ENCODE assay signal across 16 cellular contexts in the genomic region with DNA sequence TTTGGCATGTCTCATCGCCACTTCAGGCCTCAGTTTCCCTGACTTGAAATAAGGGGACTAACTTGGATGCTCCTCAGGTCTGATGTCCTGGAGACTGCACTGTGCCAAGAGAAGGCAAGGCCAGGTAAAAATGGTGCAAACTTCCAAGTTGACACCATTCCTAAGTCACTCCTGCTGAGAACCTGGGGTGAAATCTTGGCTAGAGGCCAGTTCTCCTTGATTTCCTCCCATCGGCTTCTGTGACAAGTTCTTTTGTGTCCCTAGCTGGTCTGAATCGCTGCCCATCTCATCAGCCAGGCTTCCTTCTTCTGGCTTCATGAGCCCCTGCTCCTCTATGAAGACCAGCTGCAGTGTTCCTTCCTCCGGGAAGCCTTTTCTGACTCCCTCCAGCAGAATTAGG. TPM values are rescaled to one million over a fixed set of nuclear protein-coding genes. Genes with fewer than 3 reads are reported as not detected.
DNase-seq lines count a peak whose midpoint lies in the region; ATAC-seq and TF ChIP-seq lines count a peak whose summit lies in the region.
"Had no signal": no experiment of that assay in that cellular context is flagged by ENCODE, and none has a peak within 500 bp of the region (broad histone marks: within the 10 kb centered on the region; RNA-seq: fewer than 3 reads in every experiment).

No MANE protein-coding gene starts in this region.

- H3F3A ChIP-seq in OCI-LY1 (ENCODE audit: insufficient read depth, low read length), result no peaks in the 10 kb centered on the region

- H3K9ac ChIP-seq in OCI-LY1 (ENCODE audit: low read length), result no peak overlapping the region; the same call in 1 of the 2 replicates
- no peak overlapping the region for H3K9ac ChIP-seq in mesendoderm (ENCODE audit: low read length)

- ATAC-seq in stimulated activated naive CD8-positive, alpha-beta T cell treated with anti-CD3 and anti-CD28 coated beads, Interleukin-15, Interleukin-2, amounts not matched to agents 100 U/mL and 50 U/mL, for 24 hours, result no peak
- ATAC-seq: A549, GM23338 had no signal

- H3K9me3 ChIP-seq in OCI-LY1 (ENCODE audit: low read length), result no peaks in the 10 kb centered on the region
- H3K9me3 ChIP-seq: A549, SJSA1 had no signal

- H3K4me1 ChIP-seq in OCI-LY1 (ENCODE audit: insufficient read depth, low read length, severe bottlenecking) (peaks cover 54% of the 10 kb centered on the region), mesendoderm (ENCODE audit: control insufficient read depth, low read depth, low read length) (peaks cover 3% of the 10 kb centered on the region)
- H3K4me1 ChIP-seq: A549, SJSA1 had no signal

- no peaks in the 10 kb centered on the region for H3K9me3 Mint-ChIP-seq in stimulated activated naive CD8-positive, alpha-beta T cell treated with anti-CD3 and anti-CD28 coated beads, Interleukin-15, Interleukin-2, amounts not matched to agents 100 ng/mL and 50 ng/mL, for 24 hours
- H3K9me3 Mint-ChIP-seq: CD14-positive monocyte, GM23338 had no signal

- H3K79me2 ChIP-seq in OCI-LY1 (ENCODE audit: insufficient read depth, low read length) (no peaks in the 10 kb centered on the region), mesendoderm (ENCODE audit: control insufficient read depth, insufficient read depth, low read length) (no peaks in the 10 kb centered on the region)

- H3K27me3 ChIP-seq in OCI-LY1 (ENCODE audit: insufficient read depth, low read length) (no peaks in the 10 kb centered on the region), mesendoderm (ENCODE audit: insufficient read depth, low read length, poor library complexity) (no peaks in the 10 kb centered on the region)
- H3K27me3 ChIP-seq: SJSA1 had no signal

- H3K56ac ChIP-seq in mesendoderm (ENCODE audit: low read length), result peak overlapping the region; percentile 62

- WGBS in mesendoderm (ENCODE audit: extremely low coverage, insufficient coverage, low lambda C conversion rate), result no CpG with 5 or more reads among the region's 4 CpGs

- H3K9me2 ChIP-seq in OCI-LY1 (ENCODE audit: low read depth, low read length), result no peaks in the 10 kb centered on the region

- H3K23ac ChIP-seq in mesendoderm (ENCODE audit: low read length), result no peak overlapping the region

- no peak overlapping the region for H2BK15ac ChIP-seq in mesendoderm (replicated peaks; ENCODE audit: low read depth)

- no peaks in the 10 kb centered on the region for H3K36me3 Mint-ChIP-seq in stimulated activated naive CD8-positive, alpha-beta T cell treated with anti-CD3 and anti-CD28 coated beads, Interleukin-15, Interleukin-2, amounts not matched to agents 100 ng/mL and 50 ng/mL, for 24 hours (ENCODE audit: low read depth)
- H3K36me3 Mint-ChIP-seq: CD14-positive monocyte had no signal

- H3K27me3 Mint-ChIP-seq in stimulated activated naive CD8-positive, alpha-beta T cell treated with anti-CD3 and anti-CD28 coated beads, Interleukin-15, Interleukin-2, amounts not matched to agents 100 ng/mL and 50 ng/mL, for 24 hours, result no peaks in the 10 kb centered on the region

- H3K4me3 ChIP-seq in OCI-LY1 (ENCODE audit: low read depth, low read length, poor library complexity, severe bottlenecking), result no peak overlapping the region
- H3K4me3 ChIP-seq in mesendoderm (ENCODE audit: low read length), result no peak overlapping the region
- H3K4me3 ChIP-seq: A549, GM23338, PC-9, SJSA1 had no signal

- peak overlapping the region; percentile 47 for H3K27ac Mint-ChIP-seq in stimulated activated naive CD8-positive, alpha-beta T cell treated with anti-CD3 and anti-CD28 coated beads, Interleukin-15, Interleukin-2, amounts not matched to agents 100 ng/mL and 50 ng/mL, for 24 hours
- H3K27ac Mint-ChIP-seq: CD14-positive monocyte, GM23338 had no signal

- H3K18ac ChIP-seq in mesendoderm (ENCODE audit: low read length), result no peak overlapping the region

- H4K20me1 ChIP-seq in OCI-LY1 (ENCODE audit: insufficient read depth, low read length), result no peaks in the 10 kb centered on the region

- H2BK5ac ChIP-seq in mesendoderm (ENCODE audit: low read length), result no peak overlapping the region

- DNase-seq in stimulated activated naive CD8-positive, alpha-beta T cell treated with anti-CD3 and anti-CD28 coated beads, Interleukin-15, Interleukin-2, amounts not matched to agents 100 U/mL and 50 U/mL, for 24 hours, result no peak
- DNase-seq in mesendoderm, result no peak
- DNase-seq in DMS53 (lab: John Stamatoyannopoulos, UW), result no peak
- no peak for DNase-seq in DMS53 treated with DMSO at 0.1 percent for 48 hours (lab: John Stamatoyannopoulos, UW; ENCODE audit: unreplicated experiment)
- no peak for DNase-seq in UCSD-AML1 (lab: John Stamatoyannopoulos, UW; ENCODE audit: unreplicated experiment)
- DNase-seq: DND-41, NCI-H1105, NCI-H1694, NCI-H446, PC-9 had no signal

- no peak overlapping the region for H3K4ac ChIP-seq in mesendoderm (ENCODE audit: low read depth, low read length)

- peak overlapping the region; percentile 85 for H3K27ac ChIP-seq in OCI-LY1 (ENCODE audit: low read depth, low read length, poor library complexity, severe bottlenecking)
- no peak overlapping the region for H3K27ac ChIP-seq in mesendoderm (ENCODE audit: low read depth, low read length)
- H3K27ac ChIP-seq: PC-9, SJSA1 had no signal

- peak overlapping the region; percentile 3 for H2AK5ac ChIP-seq in mesendoderm (ENCODE audit: low read length)

- H3K4me2 ChIP-seq in OCI-LY1 (ENCODE audit: low read length), result no peak overlapping the region
- H3K4me2 ChIP-seq in mesendoderm (ENCODE audit: low read length), result no peak overlapping the region
- H3K4me2 ChIP-seq: A549, GM23338, PC-9 had no signal

- peaks cover 56% of the 10 kb centered on the region for H3K4me1 Mint-ChIP-seq in stimulated activated naive CD8-positive, alpha-beta T cell treated with anti-CD3 and anti-CD28 coated beads, Interleukin-15, Interleukin-2, amounts not matched to agents 100 ng/mL and 50 ng/mL, for 24 hours (ENCODE audit: low read depth)
- H3K4me1 Mint-ChIP-seq: CD14-positive monocyte had no signal

- H3K4me3 Mint-ChIP-seq in stimulated activated naive CD8-positive, alpha-beta T cell treated with anti-CD3 and anti-CD28 coated beads, Interleukin-15, Interleukin-2, amounts not matched to agents 100 ng/mL and 50 ng/mL, for 24 hours, result no peak overlapping the region
- H3K4me3 Mint-ChIP-seq: CD14-positive monocyte, GM23338 had no signal

- no peak overlapping the region for H2AFZ ChIP-seq in OCI-LY1 (ENCODE audit: low read length)
- H2AFZ ChIP-seq: GM23338, PC-9 had no signal

- no peaks in the 10 kb centered on the region for H3K79me1 ChIP-seq in mesendoderm (ENCODE audit: low read length)

- no peak overlapping the region for H2BK120ac ChIP-seq in mesendoderm (ENCODE audit: low read depth, low read length)

- no peak overlapping the region for H4K8ac ChIP-seq in mesendoderm (ENCODE audit: low read depth, low read length)

- TF ChIP-seq CTCF in OCI-LY1 (IDR thresholded peaks at IDR 0.05; ENCODE audit: low read length), result no peak

- H3K36me3 ChIP-seq in OCI-LY1 (ENCODE audit: insufficient read depth, low read length), result no peaks in the 10 kb centered on the region
- H3K36me3 ChIP-seq in mesendoderm (ENCODE audit: control insufficient read depth, insufficient read depth, low read length), result no peaks in the 10 kb centered on the region
- H3K36me3 ChIP-seq: SJSA1 had no signal

- no peak overlapping the region for H4K5ac ChIP-seq in mesendoderm (ENCODE audit: low read length)

RNA-seq across cellular contexts. Expression of a gene that starts 48.6 kb away (rescaled TPM):
- 209 TPM for polyA plus RNA-seq in mesendoderm (2013, experiment 1 of 2)
- polyA plus RNA-seq in mesendoderm (2013, experiment 2 of 2), result 208 TPM
